ENCODE assay signal across 1 cellular context in genomic region chr2:45986509-45986908, GRCh38.
TF ChIP-seq lines count a peak whose summit lies in the region.

No MANE protein-coding gene starts in this region.

TF ChIP-seq in SK-N-SH, 30 proteins besides CTCF, POLR2A, EP300 and RAD21 (continued from another document):
- no peak for TF ChIP-seq REST (IDR thresholded peaks at IDR 0.05; ENCODE audit: low read depth, low read length)
- TF ChIP-seq TCF12 (IDR thresholded peaks at IDR 0.05), result no peak
- no peak for TF ChIP-seq NFIC (IDR thresholded peaks at IDR 0.05; ENCODE audit: borderline replicate concordance)
- TF ChIP-seq CHD2 (IDR thresholded peaks at IDR 0.05; ENCODE audit: low read length, partially characterized antibody), result no peak
- no peak for TF ChIP-seq FOSL2 (IDR thresholded peaks at IDR 0.05; ENCODE audit: borderline replicate concordance, low read depth)
TF ChIP-seq in SK-N-SH: peak in this region for 0.
